8 cellular contexts compared by ENCODE assay signal in the genomic region with DNA sequence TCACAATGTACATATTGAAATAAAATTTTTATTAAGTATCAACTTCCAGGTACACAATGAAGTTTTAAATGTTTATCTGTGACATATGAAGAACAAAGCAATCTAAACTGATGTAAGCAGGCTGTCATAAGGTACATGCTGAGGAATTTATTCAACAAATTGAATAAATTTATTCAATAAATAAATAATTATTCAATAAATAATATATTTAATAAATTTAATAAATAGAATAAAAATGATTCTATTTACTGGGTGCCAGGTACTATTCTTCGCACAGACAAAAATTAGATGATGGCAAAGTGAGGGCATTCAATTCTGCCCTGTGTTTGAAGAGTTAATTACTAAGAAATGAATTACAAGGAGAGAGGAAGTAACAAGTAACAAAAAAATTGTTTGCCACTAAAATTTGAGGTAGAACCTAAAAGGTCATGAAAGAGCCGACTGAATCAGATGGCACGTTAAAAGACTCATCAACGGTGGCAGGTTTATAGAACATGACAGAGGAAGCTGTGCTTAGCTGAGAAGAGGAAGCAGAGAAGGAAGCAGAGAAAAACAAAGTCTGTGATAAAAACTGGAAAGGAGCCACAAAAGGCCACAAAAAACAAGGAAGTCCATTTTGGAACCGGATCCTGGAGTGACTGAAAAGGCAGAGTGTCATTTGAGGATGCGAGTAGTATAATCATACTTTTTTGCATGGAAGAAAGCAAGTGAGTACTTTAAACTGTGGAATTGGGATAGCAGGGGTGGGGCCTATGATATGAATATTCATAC. TPM values are rescaled to one million over a fixed set of nuclear protein-coding genes. Genes with fewer than 3 reads are reported as not detected.
DNase-seq lines count a peak whose midpoint lies in the region; ATAC-seq and TF ChIP-seq lines count a peak whose summit lies in the region.

No MANE protein-coding gene starts in this region.

- TF ChIP-seq CTCF in gastrocnemius medialis (IDR thresholded peaks at IDR 0.05 in 4 of 5, conservative IDR thresholded peaks at IDR 0.05 in 1 of 5) = no peak

- H3K27ac ChIP-seq in gastrocnemius medialis = peak overlapping the region; percentile 97 to 100 (median 99)

- TF ChIP-seq POLR2A in gastrocnemius medialis (IDR thresholded peaks at IDR 0.05) = no peak

- ATAC-seq in gastrocnemius medialis = no peak

- H3K4me1 ChIP-seq in gastrocnemius medialis = peaks cover 23 to 36% of the 10 kb centered on the region in 2 donors

- H3K27me3 ChIP-seq in gastrocnemius medialis = no peaks in the 10 kb centered on the region

- no peak overlapping the region for H3K4me3 ChIP-seq in gastrocnemius medialis

- H3K36me3 ChIP-seq in gastrocnemius medialis = no peaks in the 10 kb centered on the region

- H3K27me3 Mint-ChIP-seq in dendritic cell treated with granulocyte-macrophage colony-stimulating factor and Interleukin-4, amounts not matched to agents 40 ng/mL and 50 ng/mL, for 4 days = no peaks in the 10 kb centered on the region

- H3K9me3 ChIP-seq in gastrocnemius medialis = no peaks in the 10 kb centered on the region

- in situ Hi-C loops in gastrocnemius medialis (cut with MboI; ENCODE audit: low sequenced_read_pairs in 4 of 4) = no loop called here

- intact Hi-C loops in dendritic cell treated with granulocyte-macrophage colony-stimulating factor and Interleukin-4, amounts not matched to agents 40 ng/mL and 50 ng/mL, for 4 days (cut with micrococcal nuclease) = no loop called here
- intact Hi-C loops in gastrocnemius medialis (cut with DNase I; ENCODE audit: low total_unique reads) = loop anchor here (5.0 kb wide), 1 partner anchor 1360 kb away; a partner anchor contains a TSS

- H3K27ac Mint-ChIP-seq in dendritic cell treated with granulocyte-macrophage colony-stimulating factor and Interleukin-4, amounts not matched to agents 40 ng/mL and 50 ng/mL, for 4 days = peak overlapping the region; percentile 71

- H3K4me1 Mint-ChIP-seq in dendritic cell treated with granulocyte-macrophage colony-stimulating factor and Interleukin-4, amounts not matched to agents 40 ng/mL and 50 ng/mL, for 4 days (ENCODE audit: low read depth) = peaks cover 50% of the 10 kb centered on the region

- H3K9me3 Mint-ChIP-seq in dendritic cell treated with granulocyte-macrophage colony-stimulating factor and Interleukin-4, amounts not matched to agents 40 ng/mL and 50 ng/mL, for 4 days = no peaks in the 10 kb centered on the region

- DNase-seq in activated CD4-positive, alpha-beta T cell treated with anti-CD3 and anti-CD28 coated beads for 4 hours = peak; percentile 21 to 42
- DNase-seq in activated CD4-positive, alpha-beta T cell treated with anti-CD3 and anti-CD28 coated beads for 48 hours = no peak
- peak; percentile 87 for DNase-seq in NOMO-1 treated with dmso at 0.1 percent for 144 hours (lab: John Stamatoyannopoulos, UW; ENCODE audit: unreplicated experiment)
- no peak for DNase-seq in gastrocnemius medialis
- DNase-seq in NCI-H1105 treated with DMSO at 0.1 percent for 48 hours (lab: John Stamatoyannopoulos, UW) = no peak
- no peak for DNase-seq in glomerular visceral epithelial cell (ENCODE audit: extremely low spot score)
- DNase-seq in NCI-H146 treated with DMSO at 0.1 percent for 48 hours (lab: John Stamatoyannopoulos, UW; ENCODE audit: unreplicated experiment) = no peak

- no peak overlapping the region for H3K4me3 Mint-ChIP-seq in dendritic cell treated with granulocyte-macrophage colony-stimulating factor and Interleukin-4, amounts not matched to agents 40 ng/mL and 50 ng/mL, for 4 days

- peaks cover 12% of the 10 kb centered on the region for H3K36me3 Mint-ChIP-seq in dendritic cell treated with granulocyte-macrophage colony-stimulating factor and Interleukin-4, amounts not matched to agents 40 ng/mL and 50 ng/mL, for 4 days (ENCODE audit: low read depth)

RNA-seq across cellular contexts. Expression of a gene that starts 2.2 kb away (rescaled TPM):
- 100 to 1,000 TPM in 1 of 4 donors, 10 to 100 TPM in 3; 77.3 to 102 (median 90.8) TPM for total RNA-seq in gastrocnemius medialis

Comparison
In these comparisons a context has a peak if more than half of its experiments do, and no peak if none do; other contexts are left out.
1. DNase-seq: peak in activated CD4-positive, alpha-beta T cell treated with anti-CD3 and anti-CD28 coated beads for 4 hours (2 of 2) and NOMO-1 treated with dmso at 0.1 percent for 144 hours (single experiment); none in activated CD4-positive, alpha-beta T cell treated with anti-CD3 and anti-CD28 coated beads for 48 hours (single experiment), gastrocnemius medialis (0 of 2), NCI-H1105 treated with DMSO at 0.1 percent for 48 hours (single experiment), glomerular visceral epithelial cell (single experiment) and NCI-H146 treated with DMSO at 0.1 percent for 48 hours (single experiment).